9 cellular contexts compared by ENCODE assay signal in genomic region chr5:115377468-115378217, GRCh38.
A peak's percentile ranks its signal among the peaks of the same experiment; 100 is the strongest.
DNase-seq lines count a peak whose midpoint lies in the region; ATAC-seq, FAIRE-seq and TF ChIP-seq lines count a peak whose summit lies in the region.
"Had no signal": no experiment of that assay in that cellular context is flagged by ENCODE, and none has a peak within 500 bp of the region (broad histone marks: within the 10 kb centered on the region; RNA-seq: fewer than 3 reads in every experiment).

No MANE protein-coding gene starts in this region.

- in situ Hi-C loops in Panc1 (cut with HindIII; ENCODE audit: low pct_unique_long_range_greater_than_20kb, low sequenced_read_pairs) (no loop called here), transverse colon (cut with MboI; ENCODE audit: low pct_ligation_motif_present in 1 of 4, low pct_unique_long_range_greater_than_20kb in 1 of 4, low sequenced_read_pairs in 3 of 4) (loop anchor here in 1 of 4 donors (10.0 kb wide), 1 partner anchor 197 kb away; no protein-coding TSS in a partner anchor)

- TF ChIP-seq POLR2A in H54 (IDR thresholded peaks at IDR 0.05; ENCODE audit: low read depth, low read length), result no peak
- TF ChIP-seq POLR2A in transverse colon (IDR thresholded peaks at IDR 0.05), result no peak

- H3K27me3 ChIP-seq in Panc1 (ENCODE audit: control insufficient read depth, insufficient read depth, low read length) (no peaks in the 10 kb centered on the region), foreskin keratinocyte (no peaks in the 10 kb centered on the region), transverse colon (no peaks in the 10 kb centered on the region)

- H3K9me3 Mint-ChIP-seq in activated CD4-positive, alpha-beta T cell treated with anti-CD3 and anti-CD28 coated beads, Interleukin-2, amount 10 ng/mL, durations not matched to agents 7 days and 5 days, result no peaks in the 10 kb centered on the region
- no peaks in the 10 kb centered on the region for H3K9me3 Mint-ChIP-seq in mesothelial cell of epicardium
- H3K9me3 Mint-ChIP-seq: naive B cell had no signal

- no peaks in the 10 kb centered on the region for H3K9me3 ChIP-seq in Panc1 (ENCODE audit: control insufficient read depth, insufficient read depth, low read depth, low read length)
- H3K9me3 ChIP-seq in transverse colon, result no peaks in the 10 kb centered on the region

- H3K4me1 Mint-ChIP-seq in activated CD4-positive, alpha-beta T cell treated with anti-CD3 and anti-CD28 coated beads, Interleukin-2, amount 10 ng/mL, durations not matched to agents 7 days and 5 days, result peaks cover 19% of the 10 kb centered on the region
- peaks cover 9% of the 10 kb centered on the region for H3K4me1 Mint-ChIP-seq in mesothelial cell of epicardium
- H3K4me1 Mint-ChIP-seq: naive B cell had no signal

- H3K4me1 ChIP-seq in Panc1 (ENCODE audit: control insufficient read depth, insufficient read depth, low read length) (no peaks in the 10 kb centered on the region), foreskin keratinocyte (peaks cover 5% of the 10 kb centered on the region), transverse colon (peaks cover 0 to 23% (median 11%) of the 10 kb centered on the region in 4 donors)

- WGBS in transverse colon (ENCODE audit: low coverage in 1 of 2), 2 donors, result 50 to 53% methylated on average over 2 to 4 of the region's 4 CpGs

- ATAC-seq in GM18499 (IDR thresholded peaks at IDR 0.05; ENCODE audit: insufficient read depth, unreplicated experiment) (peak; percentile 59), Panc1 (no peak), foreskin keratinocyte (peak; percentile 86)

- TF ChIP-seq EP300 in transverse colon (IDR thresholded peaks at IDR 0.05; ENCODE audit: low read depth), result no peak

- H3K4me3 Mint-ChIP-seq in activated CD4-positive, alpha-beta T cell treated with anti-CD3 and anti-CD28 coated beads, Interleukin-2, amount 10 ng/mL, durations not matched to agents 7 days and 5 days, result no peak overlapping the region
- H3K4me3 Mint-ChIP-seq in mesothelial cell of epicardium, result no peak overlapping the region
- H3K4me3 Mint-ChIP-seq: naive B cell had no signal

- H3K36me3 ChIP-seq in Panc1 (ENCODE audit: control insufficient read depth, insufficient read depth, low read length) (no peaks in the 10 kb centered on the region), transverse colon (no peaks in the 10 kb centered on the region)

- intact Hi-C loops in Panc1 (cut with micrococcal nuclease; ENCODE audit: unreplicated experiment), result no loop called here
- intact Hi-C loops in transverse colon (cut with DNase I; ENCODE audit: low total_unique reads), result no loop called here

- POLR2A ChIA-PET in Panc1 (lab: Charles Lee), result interaction anchor here (0.5 kb wide), 1 partner anchor 468 kb away, joined by 5 read pairs; no protein-coding TSS in a partner anchor
- POLR2A ChIA-PET in activated CD4-positive, alpha-beta T cell treated with anti-CD3 and anti-CD28 coated beads, Interleukin-2, amount 10 ng/mL, durations not matched to agents 7 days and 5 days (lab: Charles Lee), result no interaction called here

- CTCF ChIA-PET in Panc1 (lab: Charles Lee), result interaction anchor here (0.6 kb wide), 1 partner anchor 197 kb away, joined by 14 read pairs; no protein-coding TSS in a partner anchor
- CTCF ChIA-PET in activated CD4-positive, alpha-beta T cell treated with anti-CD3 and anti-CD28 coated beads, Interleukin-2, amount 10 ng/mL, durations not matched to agents 7 days and 5 days (lab: Charles Lee), result interaction anchor here (0.6 to 1.3 kb wide), 2 partner anchors 9 to 152 kb away, joined by 3 read pairs; no protein-coding TSS in a partner anchor

- no TSS peak for BruUV-seq in Panc1 (replicated peaks; lab: Mats Ljungman, UMichigan)

- DNase-seq in H54 (ENCODE audit: insufficient read length, low spot score) (peak; percentile 32), Panc1 (ENCODE audit: low read depth, low spot score) (peak; percentile 47), foreskin keratinocyte (peak; percentile 63 to 81), transverse colon (no peak), SW 1271 (lab: John Stamatoyannopoulos, UW) (no peak), mesothelial cell of epicardium (ENCODE audit: low spot score in 2 of 2, unreplicated experiment in 2 of 2) (no peak)
- DNase-seq in activated CD4-positive, alpha-beta T cell treated with anti-CD3 and anti-CD28 coated beads, Interleukin-2, amount 10 ng/mL, durations not matched to agents 7 days and 5 days, result no peak
- DNase-seq: naive B cell had no signal

- no peaks in the 10 kb centered on the region for H3K27me3 Mint-ChIP-seq in activated CD4-positive, alpha-beta T cell treated with anti-CD3 and anti-CD28 coated beads, Interleukin-2, amount 10 ng/mL, durations not matched to agents 7 days and 5 days
- H3K27me3 Mint-ChIP-seq in mesothelial cell of epicardium (ENCODE audit: low read depth), result no peaks in the 10 kb centered on the region

- H3K27ac ChIP-seq in Panc1 (ENCODE audit: low read length) (no peak overlapping the region), foreskin keratinocyte (peak overlapping the region; percentile 33), transverse colon (peak overlapping the region in 3 of 4 donors; percentile 46 to 54 (median 51))

- no peaks in the 10 kb centered on the region for H3K36me3 Mint-ChIP-seq in activated CD4-positive, alpha-beta T cell treated with anti-CD3 and anti-CD28 coated beads, Interleukin-2, amount 10 ng/mL, durations not matched to agents 7 days and 5 days (ENCODE audit: low read depth)
- no peaks in the 10 kb centered on the region for H3K36me3 Mint-ChIP-seq in mesothelial cell of epicardium
- H3K36me3 Mint-ChIP-seq: naive B cell had no signal

- no peak overlapping the region for H3K27ac Mint-ChIP-seq in activated CD4-positive, alpha-beta T cell treated with anti-CD3 and anti-CD28 coated beads, Interleukin-2, amount 10 ng/mL, durations not matched to agents 7 days and 5 days
- no peak overlapping the region for H3K27ac Mint-ChIP-seq in mesothelial cell of epicardium
- H3K27ac Mint-ChIP-seq: naive B cell had no signal

- TF ChIP-seq CTCF in Panc1 (IDR thresholded peaks at IDR 0.05) (peak; percentile 19; the same call in 1 of the 2 replicates), foreskin keratinocyte (conservative IDR thresholded peaks at IDR 0.05) (peak; percentile 42), transverse colon (IDR thresholded peaks at IDR 0.05) (peak in 4 of 5 experiments; percentile 8 to 52 (median 28)), mesothelial cell of epicardium (IDR thresholded peaks at IDR 0.05; ENCODE audit: unreplicated experiment) (no peak)

- peak; percentile 84 for FAIRE-seq in H54 (lab: Jason Lieb, UNC)

- H3K4me3 ChIP-seq in Panc1 (ENCODE audit: low read depth in 2 of 2, low read length in 2 of 2) (no peak overlapping the region), transverse colon (no peak overlapping the region)

Comparison
In these comparisons a context has a peak if more than half of its experiments do, and no peak if none do; other contexts are left out.
1. DNase-seq: peak in H54 (single experiment), Panc1 (single experiment) and foreskin keratinocyte (2 of 2); none in transverse colon (single experiment), SW 1271 (0 of 2), activated CD4-positive, alpha-beta T cell treated with anti-CD3 and anti-CD28 coated beads, Interleukin-2, amount 10 ng/mL, durations not matched to agents 7 days and 5 days (single experiment) and mesothelial cell of epicardium (0 of 2).